8 cellular contexts compared by ENCODE assay signal in genomic region chr6:44312901-44313788, GRCh38. TPM values are rescaled to one million over a fixed set of nuclear protein-coding genes. Genes with fewer than 3 reads are reported as not detected.
A peak's percentile ranks its signal among the peaks of the same experiment; 100 is the strongest.
DNase-seq lines count a peak whose midpoint lies in the region; ATAC-seq and TF ChIP-seq lines count a peak whose summit lies in the region.

Gene AARS2, minus strand, starts transcription at chr6:44313347. Its CDS starts 24 bp downstream, at chr6:44313323.

- H3F3A ChIP-seq in MM.1S (ENCODE audit: insufficient read depth, low read length), result no peaks in the 10 kb centered on the region

- intact Hi-C loops in HCT116 (cut with micrococcal nuclease), result no loop called here

- RAD21 ChIA-PET in HCT116 (lab: Charles Lee; ENCODE audit: low non-redundant PET in 1 of 2, low total read pairs in 2 of 2, uncharacterized antibody in 2 of 2, unreplicated experiment in 2 of 2), result no interaction called here

- H3K9me3 ChIP-seq in HCT116 (ENCODE audit: control insufficient read depth in 1 of 2, insufficient read depth in 1 of 2, low read depth in 1 of 2, low read length in 2 of 2) (no peaks in the 10 kb centered on the region), MM.1S (replicated peaks; ENCODE audit: insufficient read depth, low read length) (no peaks in the 10 kb centered on the region), SJSA1 (replicated peaks) (no peaks in the 10 kb centered on the region), gastroesophageal sphincter (no peaks in the 10 kb centered on the region), neutrophil (no peaks in the 10 kb centered on the region)

- H3K36me3 ChIP-seq in HCT116 (ENCODE audit: control insufficient read depth in 1 of 2, insufficient read depth in 2 of 2, low read length in 2 of 2) (peaks cover 20 to 31% of the 10 kb centered on the region in 2 experiments; a peak in 3 of 4 replicates), MM.1S (replicated peaks; ENCODE audit: insufficient read depth, low read length) (no peaks in the 10 kb centered on the region), SJSA1 (peaks cover 39% of the 10 kb centered on the region), gastroesophageal sphincter (peaks cover 0 to 36% of the 10 kb centered on the region in 2 donors), neutrophil (peaks cover 28% of the 10 kb centered on the region)

- H3K4me2 ChIP-seq in HCT116 (ENCODE audit: low read length), result peak within 1 kb of the TSS; percentile 82
- H3K4me2 ChIP-seq in MM.1S (ENCODE audit: low read depth, low read length), result peak within 1 kb of the TSS; percentile 78

- 0 to 3% methylated on average over 6 to 17 of the region's 52 CpGs for WGBS in gastroesophageal sphincter (ENCODE audit: low coverage in 1 of 2), 2 donors

- TF ChIP-seq CTCF in HCT116 (IDR thresholded peaks at IDR 0.05 in 2 of 3, conservative IDR thresholded peaks at IDR 0.05 in 1 of 3; ENCODE audit: borderline replicate concordance in 1 of 3, insufficient read depth in 1 of 3, low read depth in 2 of 3, low read length in 2 of 3) (peak; percentile 73 to 98 (median 97)), MM.1S (IDR thresholded peaks at IDR 0.05; ENCODE audit: low read length) (peak; percentile 92), gastroesophageal sphincter (IDR thresholded peaks at IDR 0.05) (peak; percentile 85 to 97 (median 87)), neutrophil (IDR thresholded peaks at IDR 0.05) (peak; percentile 90)

- H4K20me1 ChIP-seq in HCT116 (ENCODE audit: insufficient read depth) (no peaks in the 10 kb centered on the region), MM.1S (ENCODE audit: insufficient read depth, low read length) (no peaks in the 10 kb centered on the region)

- H3K27me3 ChIP-seq in HCT116 (ENCODE audit: insufficient read depth, low read length) (peaks cover 3% of the 10 kb centered on the region; the same call in 1 of the 2 replicates), MM.1S (replicated peaks; ENCODE audit: insufficient read depth, low read length) (peaks cover 6% of the 10 kb centered on the region; the same call in 1 of the 2 replicates), SJSA1 (replicated peaks) (peaks cover 14% of the 10 kb centered on the region), gastroesophageal sphincter (no peaks in the 10 kb centered on the region), neutrophil (no peaks in the 10 kb centered on the region)

- H3K9ac ChIP-seq in HCT116 (ENCODE audit: low read length) (peak within 1 kb of the TSS; percentile 86), MM.1S (ENCODE audit: low read length) (peak within 1 kb of the TSS; percentile 93)

- peaks cover 6 to 16% of the 10 kb centered on the region in 2 experiments for H3K4me1 ChIP-seq in HCT116 (ENCODE audit: control insufficient read depth in 1 of 2, insufficient read depth in 2 of 2, low read length in 2 of 2)
- peaks cover 10% of the 10 kb centered on the region for H3K4me1 ChIP-seq in MM.1S (ENCODE audit: low read length)
- H3K4me1 ChIP-seq in SJSA1 (replicated peaks), result peaks cover 6% of the 10 kb centered on the region; the same call in 1 of the 2 replicates
- H3K4me1 ChIP-seq in gastroesophageal sphincter, result peaks cover 0 to 18% (median 6%) of the 10 kb centered on the region in 3 donors
- peaks cover 25 to 33% of the 10 kb centered on the region in 2 experiments for H3K4me1 ChIP-seq in neutrophil (ENCODE audit: control insufficient read depth in 1 of 2, insufficient read depth in 1 of 2, low read depth in 1 of 2, low read length in 1 of 2)

- H3K9me2 ChIP-seq in HCT116 (ENCODE audit: insufficient read depth) (no peaks in the 10 kb centered on the region), MM.1S (replicated peaks; ENCODE audit: insufficient read depth, low read length) (no peaks in the 10 kb centered on the region)

- TF ChIP-seq RAD21 in HCT116 (IDR thresholded peaks at IDR 0.05; ENCODE audit: low read depth), result no peak

- TF ChIP-seq EP300 in gastroesophageal sphincter (IDR thresholded peaks at IDR 0.05), result no peak

- H3K4me3 ChIP-seq in HCT116 (replicated peaks in 1 of 2; ENCODE audit: low read depth in 1 of 2, low read length in 2 of 2), result peak within 1 kb of the TSS; percentile 97 to 98
- peak within 1 kb of the TSS; percentile 94 for H3K4me3 ChIP-seq in MM.1S (ENCODE audit: low read length)
- peak within 1 kb of the TSS; percentile 73 for H3K4me3 ChIP-seq in SJSA1
- H3K4me3 ChIP-seq in gastroesophageal sphincter, result peak within 1 kb of the TSS; percentile 61 to 95
- peak within 1 kb of the TSS; percentile 81 to 89 for H3K4me3 ChIP-seq in neutrophil (ENCODE audit: low read depth in 1 of 2, low read length in 1 of 2)

- H3K79me2 ChIP-seq in HCT116 (ENCODE audit: insufficient read depth, low read length) (peaks cover 19% of the 10 kb centered on the region), MM.1S (ENCODE audit: low read length) (peaks cover 18% of the 10 kb centered on the region)

- peak within 1 kb of the TSS; percentile 72 for H3K27ac ChIP-seq in HCT116 (ENCODE audit: low read depth, low read length)
- peak within 1 kb of the TSS; percentile 52; the same call in 1 of the 2 replicates for H3K27ac ChIP-seq in MM.1S (ENCODE audit: low read length)
- H3K27ac ChIP-seq in SJSA1, result peak within 1 kb of the TSS; percentile 20
- H3K27ac ChIP-seq in gastroesophageal sphincter, result peak within 1 kb of the TSS; percentile 58 to 87 (median 80)
- peak within 1 kb of the TSS; percentile 67 for H3K27ac ChIP-seq in neutrophil
- peak within 1 kb of the TSS; percentile 77 for H3K27ac ChIP-seq in substantia nigra (ENCODE audit: low read depth, low read length, poor library complexity, severe bottlenecking)

- H2AFZ ChIP-seq in HCT116 (ENCODE audit: low read depth, low read length, poor library complexity, severe bottlenecking), result peak within 1 kb of the TSS; percentile 91
- H2AFZ ChIP-seq in MM.1S (ENCODE audit: low read length), result peak within 1 kb of the TSS; percentile 91

- POLR2A ChIA-PET in HCT116 (lab: Charles Lee), result interaction anchor here (1.3 to 1.8 kb wide), 3 partner anchors 8 to 66 kb away, joined by 4 to 11 read pairs (median 5); partner anchors contain the start of gene HSP90AB1

- DNase-seq in GM04504 (ENCODE audit: low read depth), result peak; percentile 66
- DNase-seq in HCT116 (ENCODE audit: low read depth, low spot score), result peak; percentile 81
- DNase-seq in MM.1S, result peak; percentile 88
- DNase-seq in SJSA1 (ENCODE audit: low read depth in 1 of 2, low spot score in 2 of 2), result peak; percentile 74 to 88
- peak; percentile 90 to 92 (median 92) for DNase-seq in activated naive CD4-positive, alpha-beta T cell (lab: John Stamatoyannopoulos, UW)
- DNase-seq in substantia nigra (lab: John Stamatoyannopoulos, UW), result peak in 48 of 49 donors; percentile 20 to 85 (median 70)

- CTCF ChIA-PET in HCT116 (lab: Charles Lee), result interaction anchor here (0.6 to 1.1 kb wide), 11 partner anchors 8 to 56 kb away, joined by 3 to 10 read pairs (median 5); partner anchors contain the start of genes SLC35B2 and TMEM151B

- peak; percentile 95 for ATAC-seq in HCT116
- ATAC-seq in gastroesophageal sphincter, result peak; percentile 93

- TF ChIP-seq POLR2A in HCT116 (IDR thresholded peaks at IDR 0.05; ENCODE audit: borderline replicate concordance, extremely low read depth, insufficient read depth, insufficient read length) (peak; percentile 73), gastroesophageal sphincter (IDR thresholded peaks at IDR 0.05) (peak; percentile 62 to 71)

- BruUV-seq in HCT116 (replicated peaks; lab: Mats Ljungman, UMichigan), result no TSS peak

TF ChIP-seq in HCT116, 20 proteins besides CTCF, POLR2A, EP300 and RAD21 (continues in another document):
- no peak for TF ChIP-seq ELF1 (IDR thresholded peaks at IDR 0.05; ENCODE audit: borderline replicate concordance, low read depth)
- TF ChIP-seq JUND (IDR thresholded peaks at IDR 0.05), result peak; percentile 44; the same call in 1 of the 2 replicates
- peak; percentile 73; the same call in 1 of the 2 replicates for TF ChIP-seq ZFX (IDR thresholded peaks at IDR 0.05)
- TF ChIP-seq, protein P1, sequence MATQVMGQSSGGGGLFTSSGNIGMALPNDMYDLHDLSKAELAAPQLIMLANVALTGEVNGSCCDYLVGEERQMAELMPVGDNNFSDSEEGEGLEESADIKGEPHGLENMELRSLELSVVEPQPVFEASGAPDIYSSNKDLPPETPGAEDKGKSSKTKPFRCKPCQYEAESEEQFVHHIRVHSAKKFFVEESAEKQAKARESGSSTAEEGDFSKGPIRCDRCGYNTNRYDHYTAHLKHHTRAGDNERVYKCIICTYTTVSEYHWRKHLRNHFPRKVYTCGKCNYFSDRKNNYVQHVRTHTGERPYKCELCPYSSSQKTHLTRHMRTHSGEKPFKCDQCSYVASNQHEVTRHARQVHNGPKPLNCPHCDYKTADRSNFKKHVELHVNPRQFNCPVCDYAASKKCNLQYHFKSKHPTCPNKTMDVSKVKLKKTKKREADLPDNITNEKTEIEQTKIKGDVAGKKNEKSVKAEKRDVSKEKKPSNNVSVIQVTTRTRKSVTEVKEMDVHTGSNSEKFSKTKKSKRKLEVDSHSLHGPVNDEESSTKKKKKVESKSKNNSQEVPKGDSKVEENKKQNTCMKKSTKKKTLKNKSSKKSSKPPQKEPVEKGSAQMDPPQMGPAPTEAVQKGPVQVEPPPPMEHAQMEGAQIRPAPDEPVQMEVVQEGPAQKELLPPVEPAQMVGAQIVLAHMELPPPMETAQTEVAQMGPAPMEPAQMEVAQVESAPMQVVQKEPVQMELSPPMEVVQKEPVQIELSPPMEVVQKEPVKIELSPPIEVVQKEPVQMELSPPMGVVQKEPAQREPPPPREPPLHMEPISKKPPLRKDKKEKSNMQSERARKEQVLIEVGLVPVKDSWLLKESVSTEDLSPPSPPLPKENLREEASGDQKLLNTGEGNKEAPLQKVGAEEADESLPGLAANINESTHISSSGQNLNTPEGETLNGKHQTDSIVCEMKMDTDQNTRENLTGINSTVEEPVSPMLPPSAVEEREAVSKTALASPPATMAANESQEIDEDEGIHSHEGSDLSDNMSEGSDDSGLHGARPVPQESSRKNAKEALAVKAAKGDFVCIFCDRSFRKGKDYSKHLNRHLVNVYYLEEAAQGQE (IDR thresholded peaks at IDR 0.05; ENCODE audit: low read depth), result no peak
- 0 out of 2 replicates have a peak, but pooled peaks have one; percentile 26 for TF ChIP-seq FOSL1 (IDR thresholded peaks at IDR 0.05; ENCODE audit: low read depth)
- peak; percentile 74; the same call in 1 of the 2 replicates for TF ChIP-seq SRF (IDR thresholded peaks at IDR 0.05; ENCODE audit: low read depth)
- peak; percentile 93 for TF ChIP-seq YY1 (IDR thresholded peaks at IDR 0.05; ENCODE audit: extremely low read depth, insufficient replicate concordance, low read depth, low read length)
- no peak for TF ChIP-seq CEBPB (IDR thresholded peaks at IDR 0.05; ENCODE audit: low read depth)
- TF ChIP-seq, protein P2, sequence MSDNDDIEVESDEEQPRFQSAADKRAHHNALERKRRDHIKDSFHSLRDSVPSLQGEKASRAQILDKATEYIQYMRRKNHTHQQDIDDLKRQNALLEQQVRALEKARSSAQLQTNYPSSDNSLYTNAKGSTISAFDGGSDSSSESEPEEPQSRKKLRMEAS (IDR thresholded peaks at IDR 0.05), result peak; percentile 89
- TF ChIP-seq EGR1 (IDR thresholded peaks at IDR 0.05; ENCODE audit: low read depth), result peak; percentile 66
- no peak for TF ChIP-seq EZH2 (IDR thresholded peaks at IDR 0.05)

RNA-seq across cellular contexts. Expression of gene AARS2, which starts in this region (rescaled TPM):
- total RNA-seq in HCT116 (2021; ENCODE audit: unreplicated experiment) (14.9 TPM), gastroesophageal sphincter (1 to 10 TPM; 6.1 to 9.4 (median 6.9) TPM)
- polyA plus RNA-seq in HCT116 (2012), result 6.6 and 7.0 TPM in 2 replicates
- 11.4 and 12.1 TPM in 2 replicates for total RNA-seq in SJSA1 (2014; rRNA removed; shearing (Covaris generic))

Comparison
In these comparisons a context has a peak if more than half of its experiments do, and no peak if none do; other contexts are left out.
1. Peak in every context shown above with its lines: DNase-seq, ATAC-seq, H3K4me3 ChIP-seq and H3K27ac ChIP-seq.
2. H3K27ac ChIP-seq: peak in every context shown above with its lines; median percentile 80 in gastroesophageal sphincter; 77 in substantia nigra; 72 in HCT116; 67 in neutrophil; 52 in MM.1S; 20 in SJSA1.